Comparison of ENCODE assay signal across 21 cellular contexts in the genomic region with DNA sequence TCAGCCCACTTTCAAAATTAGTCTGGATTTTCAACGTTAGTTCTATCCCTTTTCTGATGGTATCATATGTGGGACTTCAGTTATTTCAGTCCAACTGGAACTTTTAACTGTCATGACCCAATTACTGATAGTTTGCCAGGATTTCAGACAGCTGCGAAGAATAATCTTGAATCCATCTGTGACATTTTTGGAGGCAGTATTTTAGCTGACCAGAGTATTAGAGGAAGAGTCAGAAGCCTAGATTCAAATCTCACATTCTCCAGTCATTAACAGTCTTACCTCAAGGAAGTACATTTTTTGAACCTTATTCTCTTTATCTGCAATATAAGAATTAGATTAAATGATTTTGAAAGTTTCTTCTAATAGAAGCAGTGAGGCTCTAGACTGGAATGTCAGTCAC.
"Had no signal": no experiment of that assay in that cellular context is flagged by ENCODE, and none has a peak within 500 bp of the region (broad histone marks: within the 10 kb centered on the region; RNA-seq: fewer than 3 reads in every experiment).

No MANE protein-coding gene starts in this region.

- ATAC-seq: naive thymus-derived CD8-positive, alpha-beta T cell; right lobe of liver; stimulated activated naive CD8-positive, alpha-beta T cell treated with anti-CD3 and anti-CD28 coated beads, Interleukin-15, Interleukin-2, amounts not matched to agents 100 U/mL and 50 U/mL, for 24 hours had no signal

- H3K9me3 Mint-ChIP-seq: dendritic cell treated with granulocyte-macrophage colony-stimulating factor and Interleukin-4, amounts not matched to agents 40 ng/mL and 50 ng/mL, for 4 days; naive thymus-derived CD8-positive, alpha-beta T cell had no signal

- H3K4me3 ChIP-seq: esophagus muscularis mucosa, right lobe of liver, skin epidermis, thoracic aorta, upper lobe of left lung had no signal

- H3K27ac Mint-ChIP-seq: activated naive CD8-positive, alpha-beta T cell; dendritic cell treated with granulocyte-macrophage colony-stimulating factor and Interleukin-4, amounts not matched to agents 40 ng/mL and 50 ng/mL, for 4 days; mesothelial cell of epicardium; naive thymus-derived CD8-positive, alpha-beta T cell had no signal

- DNase-seq: activated CD4-positive, alpha-beta T cell treated with anti-CD3 and anti-CD28 coated beads for 4 hours; activated CD4-positive, alpha-beta T cell treated with anti-CD3 and anti-CD28 coated beads, Interleukin-2, amount 50 U/mL, for 48 hours; activated CD8-positive, alpha-beta memory T cell treated with anti-CD3 and anti-CD28 coated beads for 24 hours; activated effector memory CD4-positive, alpha-beta T cell treated with Interleukin-2 at 50 U/mL for 16 hours; activated naive CD4-positive, alpha-beta T cell treated with Interleukin-2 at 50 U/mL for 16 hours; central memory CD4-positive, alpha-beta T cell; foreskin melanocyte; islet precursor cell; naive thymus-derived CD8-positive, alpha-beta T cell; right lobe of liver; stimulated activated CD4-positive, alpha-beta T cell treated with anti-CD3 and anti-CD28 coated beads, Interleukin-12 subunit alpha, Interleukin-12 subunit beta, amount 100 ng/mL, for 4 hours; stimulated activated CD4-positive, alpha-beta T cell treated with anti-CD3 and anti-CD28 coated beads, Interleukin-4, amount 100 ng/mL, for 1 hour; stimulated activated naive CD8-positive, alpha-beta T cell treated with anti-CD3 and anti-CD28 coated beads, Interleukin-15, Interleukin-2, amounts not matched to agents 100 U/mL and 50 U/mL, for 24 hours; upper lobe of left lung had no signal

- H3K4me3 Mint-ChIP-seq: activated naive CD8-positive, alpha-beta T cell; dendritic cell treated with granulocyte-macrophage colony-stimulating factor and Interleukin-4, amounts not matched to agents 40 ng/mL and 50 ng/mL, for 4 days; mesothelial cell of epicardium; naive thymus-derived CD8-positive, alpha-beta T cell had no signal

- H3K27me3 ChIP-seq: esophagus muscularis mucosa, right lobe of liver, upper lobe of left lung had no signal

- H3K4me1 ChIP-seq: upper lobe of left lung had no signal

- H3K27me3 Mint-ChIP-seq: activated naive CD8-positive, alpha-beta T cell; dendritic cell treated with granulocyte-macrophage colony-stimulating factor and Interleukin-4, amounts not matched to agents 40 ng/mL and 50 ng/mL, for 4 days; naive thymus-derived CD8-positive, alpha-beta T cell had no signal

- H3K9me3 ChIP-seq: esophagus muscularis mucosa, right lobe of liver, thoracic aorta, upper lobe of left lung had no signal

- H3K4me1 Mint-ChIP-seq: mesothelial cell of epicardium; naive thymus-derived CD8-positive, alpha-beta T cell had no signal

- H3K27ac ChIP-seq: esophagus muscularis mucosa, right lobe of liver, skin epidermis, thoracic aorta, upper lobe of left lung, VCaP had no signal
